In genomic region chr5:56200856-56201638, GRCh38 we compare ENCODE assay signal across 1 cellular context.
TF ChIP-seq lines count a peak whose summit lies in the region.

No MANE protein-coding gene starts in this region.

TF ChIP-seq in IMR-90, 13 proteins besides CTCF, POLR2A, EP300 and RAD21:
- TF ChIP-seq MXI1 (IDR thresholded peaks at IDR 0.05; ENCODE audit: borderline replicate concordance, low read depth, low read length) (no peak), NFE2L2 (IDR thresholded peaks at IDR 0.05; ENCODE audit: low read depth, low read length) (no peak), SMC3 (IDR thresholded peaks at IDR 0.05; ENCODE audit: low read depth, low read length) (peak; percentile 94)
